34 cellular contexts compared by ENCODE assay signal in genomic region chr11:5592615-5593014, GRCh38. TPM values are rescaled to one million over a fixed set of nuclear protein-coding genes. Genes with fewer than 3 reads are reported as not detected.
"Had no signal": no experiment of that assay in that cellular context is flagged by ENCODE, and none has a peak within 500 bp of the region (broad histone marks: within the 10 kb centered on the region; RNA-seq: fewer than 3 reads in every experiment).

No MANE protein-coding gene starts in this region.

- H3K4me3 ChIP-seq: body of pancreas, colonic mucosa, esophagus squamous epithelium, gastroesophageal sphincter had no signal

- H3K4me3 Mint-ChIP-seq: activated CD4-positive, alpha-beta memory T cell treated with anti-CD3 and anti-CD28 coated beads for 36 hours; activated CD4-positive, alpha-beta T cell treated with anti-CD3 and anti-CD28 coated beads for 36 hours; activated CD4-positive, alpha-beta T cell treated with anti-CD3 and anti-CD28 coated beads, Interleukin-2, amount 10 ng/mL, durations not matched to agents 24 days and 14 days; activated CD8-positive, alpha-beta memory T cell treated with anti-CD3 and anti-CD28 coated beads, Interleukin-2, amount 10 ng/mL, durations not matched to agents 7 days and 5 days; activated CD8-positive, alpha-beta T cell treated with anti-CD3 and anti-CD28 coated beads, Interleukin-2, amount 10 ng/mL, durations not matched to agents 7 days and 5 days; activated naive CD4-positive, alpha-beta T cell treated with anti-CD3 and anti-CD28 coated beads for 36 hours; activated naive CD4-positive, alpha-beta T cell treated with anti-CD3 and anti-CD28 coated beads, Interleukin-2, amount 50 U/mL, for 24 hours; activated naive CD8-positive, alpha-beta T cell treated with anti-CD3 and anti-CD28 coated beads for 36 hours; activated T-helper 1 cell treated with anti-CD3 and anti-CD28 coated beads, Interleukin-12 subunit alpha, Interleukin-12 subunit beta, Interleukin-2, Interleukin-4 antibody, amounts not matched to agents 30 ng/mL and 10 ng/mL and 1 ng/mL, durations not matched to agents 14 hours and 24 hours and 36 hours had no signal

- H3K36me3 ChIP-seq: colonic mucosa, esophagus squamous epithelium, gastroesophageal sphincter had no signal

- H3K27ac Mint-ChIP-seq: activated CD4-positive, alpha-beta memory T cell treated with anti-CD3 and anti-CD28 coated beads for 36 hours; activated CD4-positive, alpha-beta T cell treated with anti-CD3 and anti-CD28 coated beads for 36 hours; activated CD4-positive, alpha-beta T cell treated with anti-CD3 and anti-CD28 coated beads, Interleukin-2, amount 10 ng/mL, durations not matched to agents 24 days and 14 days; activated CD8-positive, alpha-beta memory T cell treated with anti-CD3 and anti-CD28 coated beads, Interleukin-2, amount 10 ng/mL, durations not matched to agents 7 days and 5 days; activated CD8-positive, alpha-beta T cell treated with anti-CD3 and anti-CD28 coated beads, Interleukin-2, amount 10 ng/mL, durations not matched to agents 7 days and 5 days; activated naive CD4-positive, alpha-beta T cell treated with anti-CD3 and anti-CD28 coated beads for 36 hours; activated naive CD4-positive, alpha-beta T cell treated with anti-CD3 and anti-CD28 coated beads, Interleukin-2, amount 50 U/mL, for 24 hours; activated naive CD8-positive, alpha-beta T cell treated with anti-CD3 and anti-CD28 coated beads for 36 hours; activated T-helper 1 cell treated with anti-CD3 and anti-CD28 coated beads, Interleukin-12 subunit alpha, Interleukin-12 subunit beta, Interleukin-2, Interleukin-4 antibody, amounts not matched to agents 30 ng/mL and 10 ng/mL and 1 ng/mL, durations not matched to agents 14 hours and 24 hours and 36 hours; activated T-helper 2 cell treated with anti-CD3 and anti-CD28 coated beads, Interferon-gamma antibody, Interleukin-2, Interleukin-4, amounts not matched to agents 10 μg/mL and 5 μg/mL and 100 μg/mL, durations not matched to agents 14 hours and 24 hours and 36 hours had no signal

- H3K27ac ChIP-seq: body of pancreas, colonic mucosa, epithelial cell of prostate, esophagus squamous epithelium, gastroesophageal sphincter had no signal

- H3K36me3 Mint-ChIP-seq: activated CD4-positive, alpha-beta memory T cell treated with anti-CD3 and anti-CD28 coated beads for 36 hours; activated CD8-positive, alpha-beta memory T cell treated with anti-CD3 and anti-CD28 coated beads, Interleukin-2, amount 10 ng/mL, durations not matched to agents 7 days and 5 days; activated naive CD8-positive, alpha-beta T cell treated with anti-CD3 and anti-CD28 coated beads for 36 hours had no signal

- H3K4me1 ChIP-seq: colonic mucosa had no signal

- H3K9me3 ChIP-seq: body of pancreas, colonic mucosa, esophagus squamous epithelium, gastroesophageal sphincter had no signal

- DNase-seq: activated CD4-positive, alpha-beta memory T cell treated with anti-CD3 and anti-CD28 coated beads for 36 hours; activated CD4-positive, alpha-beta T cell treated with anti-CD3 and anti-CD28 coated beads for 36 hours; activated CD4-positive, alpha-beta T cell treated with anti-CD3 and anti-CD28 coated beads, Interleukin-2, amount 10 ng/mL, durations not matched to agents 24 days and 14 days; activated CD4-positive, CD25-positive, alpha-beta regulatory T cell; activated CD4-positive, CD25-positive, alpha-beta regulatory T cell treated with anti-CD3 and anti-CD28 coated beads, Interleukin-2, amount 50 U/mL, for 72 hours; activated CD8-positive, alpha-beta memory T cell treated with anti-CD3 and anti-CD28 coated beads, Interleukin-2, amount 10 ng/mL, durations not matched to agents 7 days and 5 days; activated CD8-positive, alpha-beta memory T cell treated with anti-CD3 and anti-CD28 coated beads, Interleukin-2, amount 50 U/mL, for 4 hours; activated CD8-positive, alpha-beta T cell treated with anti-CD3 and anti-CD28 coated beads, Interleukin-2, amount 10 ng/mL, durations not matched to agents 7 days and 5 days; activated effector memory CD4-positive, alpha-beta T cell treated with anti-CD3 and anti-CD28 coated beads, Interleukin-2, amount 50 U/mL, for 16 hours; activated naive CD4-positive, alpha-beta T cell treated with anti-CD3 and anti-CD28 coated beads for 36 hours; activated naive CD8-positive, alpha-beta T cell treated with anti-CD3 and anti-CD28 coated beads for 36 hours; activated T-cell treated with anti-CD3 and anti-CD28 coated beads, Interleukin-2, amount 50 U/mL, for 1 hour; activated T-cell treated with anti-CD3 and anti-CD28 coated beads, Interleukin-2, amount 50 U/mL, for 48 hours; body of pancreas; caudate nucleus; cerebellar nuclear complex; colonic mucosa; effector CD8-positive, alpha-beta T cell; esophagus squamous epithelium; foreskin melanocyte; T-helper 2 cell had no signal

- H3K9me3 Mint-ChIP-seq: activated CD4-positive, alpha-beta memory T cell treated with anti-CD3 and anti-CD28 coated beads for 36 hours; activated CD4-positive, alpha-beta T cell treated with anti-CD3 and anti-CD28 coated beads, Interleukin-2, amount 10 ng/mL, durations not matched to agents 24 days and 14 days; activated naive CD4-positive, alpha-beta T cell treated with anti-CD3 and anti-CD28 coated beads for 36 hours; activated naive CD4-positive, alpha-beta T cell treated with anti-CD3 and anti-CD28 coated beads, Interleukin-2, amount 50 U/mL, for 24 hours; activated naive CD8-positive, alpha-beta T cell treated with anti-CD3 and anti-CD28 coated beads for 36 hours had no signal

- ATAC-seq: activated CD4-positive, alpha-beta T cell treated with anti-CD3 and anti-CD28 coated beads for 36 hours; activated CD8-positive, alpha-beta memory T cell treated with anti-CD3 and anti-CD28 coated beads, Interleukin-2, amount 10 ng/mL, durations not matched to agents 7 days and 5 days; activated CD8-positive, alpha-beta T cell treated with anti-CD3 and anti-CD28 coated beads, Interleukin-2, amount 10 ng/mL, durations not matched to agents 7 days and 5 days; body of pancreas; gastroesophageal sphincter had no signal

- H3K27me3 ChIP-seq: body of pancreas, colonic mucosa, esophagus squamous epithelium, gastroesophageal sphincter had no signal

- FAIRE-seq: endometrium, endothelial cell of umbilical vein had no signal

RNA-seq across cellular contexts. Expression of gene OR52B6, which starts 11.9 kb away (rescaled TPM):
- total RNA-seq: activated CD4-positive, alpha-beta memory T cell treated with anti-CD3 and anti-CD28 coated beads for 36 hours; activated CD4-positive, alpha-beta T cell treated with anti-CD3 and anti-CD28 coated beads for 36 hours; activated CD4-positive, alpha-beta T cell treated with anti-CD3 and anti-CD28 coated beads, Interleukin-2, amount 10 ng/mL, durations not matched to agents 24 days and 14 days; activated CD8-positive, alpha-beta memory T cell treated with anti-CD3 and anti-CD28 coated beads for 36 hours; activated CD8-positive, alpha-beta memory T cell treated with anti-CD3 and anti-CD28 coated beads, Interleukin-2, amount 10 ng/mL, durations not matched to agents 7 days and 5 days; activated CD8-positive, alpha-beta T cell treated with anti-CD3 and anti-CD28 coated beads, Interleukin-2, amount 10 ng/mL, durations not matched to agents 7 days and 5 days; activated naive CD4-positive, alpha-beta T cell treated with anti-CD3 and anti-CD28 coated beads for 36 hours; activated naive CD8-positive, alpha-beta T cell treated with anti-CD3 and anti-CD28 coated beads for 36 hours; activated T-helper 1 cell treated with anti-CD3 and anti-CD28 coated beads, Interleukin-12 subunit alpha, Interleukin-12 subunit beta, Interleukin-2, Interleukin-4 antibody, amounts not matched to agents 30 ng/mL and 10 ng/mL and 1 ng/mL, durations not matched to agents 14 hours and 24 hours and 36 hours; activated T-helper 2 cell treated with anti-CD3 and anti-CD28 coated beads, Interferon-gamma antibody, Interleukin-2, Interleukin-4, amounts not matched to agents 10 μg/mL and 5 μg/mL and 100 μg/mL, durations not matched to agents 14 hours and 24 hours and 36 hours; body of pancreas; colonic mucosa; dermis microvascular lymphatic vessel endothelial cell; endothelial cell of umbilical vein; esophagus squamous epithelium; fibroblast of lung; fibroblast of villous mesenchyme; gastroesophageal sphincter; glomerular endothelial cell; T-helper 1 cell treated with Interleukin-12 subunit alpha and Interleukin-12 subunit beta and Interleukin-4 antibody, amounts not matched to agents 30 ng/mL and 1 ng/mL, for 36 hours had no signal

RNA-seq across cellular contexts. Expression of gene OR52H1, which starts 44.3 kb away (rescaled TPM):
- total RNA-seq: activated CD4-positive, alpha-beta memory T cell treated with anti-CD3 and anti-CD28 coated beads for 36 hours; activated CD4-positive, alpha-beta T cell treated with anti-CD3 and anti-CD28 coated beads for 36 hours; activated CD4-positive, alpha-beta T cell treated with anti-CD3 and anti-CD28 coated beads, Interleukin-2, amount 10 ng/mL, durations not matched to agents 24 days and 14 days; activated CD8-positive, alpha-beta memory T cell treated with anti-CD3 and anti-CD28 coated beads for 36 hours; activated CD8-positive, alpha-beta memory T cell treated with anti-CD3 and anti-CD28 coated beads, Interleukin-2, amount 10 ng/mL, durations not matched to agents 7 days and 5 days; activated CD8-positive, alpha-beta T cell treated with anti-CD3 and anti-CD28 coated beads, Interleukin-2, amount 10 ng/mL, durations not matched to agents 7 days and 5 days; activated naive CD4-positive, alpha-beta T cell treated with anti-CD3 and anti-CD28 coated beads for 36 hours; activated naive CD8-positive, alpha-beta T cell treated with anti-CD3 and anti-CD28 coated beads for 36 hours; activated T-helper 1 cell treated with anti-CD3 and anti-CD28 coated beads, Interleukin-12 subunit alpha, Interleukin-12 subunit beta, Interleukin-2, Interleukin-4 antibody, amounts not matched to agents 30 ng/mL and 10 ng/mL and 1 ng/mL, durations not matched to agents 14 hours and 24 hours and 36 hours; activated T-helper 2 cell treated with anti-CD3 and anti-CD28 coated beads, Interferon-gamma antibody, Interleukin-2, Interleukin-4, amounts not matched to agents 10 μg/mL and 5 μg/mL and 100 μg/mL, durations not matched to agents 14 hours and 24 hours and 36 hours; colonic mucosa; endothelial cell of umbilical vein; glomerular endothelial cell had no signal
